1 cellular context compared by ENCODE assay signal in the genomic region with DNA sequence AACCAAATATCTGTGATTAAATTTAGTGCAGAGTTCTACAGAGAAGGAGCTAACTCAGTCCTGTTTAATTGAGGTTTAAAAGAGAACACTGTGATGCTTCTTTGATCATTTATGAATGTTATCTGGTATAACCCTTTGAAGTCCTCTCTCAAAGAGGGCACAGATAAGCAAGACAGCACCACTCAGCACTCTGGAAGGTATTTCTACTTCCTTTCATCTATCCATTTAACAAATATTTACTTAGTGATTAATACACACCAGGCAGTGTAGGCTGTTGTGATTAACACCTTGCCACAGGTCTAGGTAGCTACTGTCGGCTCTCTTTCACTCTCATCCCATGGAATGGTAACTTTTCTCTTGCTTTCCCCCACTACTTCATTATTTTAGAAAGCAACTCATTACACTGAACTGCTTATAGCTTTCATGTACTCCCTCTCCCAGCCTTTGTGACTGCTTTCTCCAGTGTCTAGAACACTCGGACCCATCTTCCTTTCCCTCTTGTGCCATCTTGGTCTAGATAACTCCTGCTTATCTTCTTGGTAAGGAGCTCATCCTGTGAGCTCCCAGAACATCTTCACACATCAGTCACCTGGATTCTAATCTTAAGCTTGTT.
TF ChIP-seq lines count a peak whose summit lies in the region.

No MANE protein-coding gene starts in this region.

TF ChIP-seq in HepG2, 621 proteins besides CTCF, POLR2A, EP300 and RAD21 (continued from another document and continues in another):
- TF ChIP-seq SKI (IDR thresholded peaks at IDR 0.05; ENCODE audit: partially characterized antibody) = peak; percentile 23
- TF ChIP-seq NFRKB (IDR thresholded peaks at IDR 0.05) = no peak
- TF ChIP-seq ZBTB1 (CRISPR knock-in tag; IDR thresholded peaks at IDR 0.05; ENCODE audit: borderline replicate concordance) = no peak
- no peak for TF ChIP-seq BRD4 (CRISPR knock-in tag; IDR thresholded peaks at IDR 0.05)
- 0 out of 4 replicates have a peak, but pooled peaks of 1 of the 2 experiments have one; percentile 36 for TF ChIP-seq REST (IDR thresholded peaks at IDR 0.05; ENCODE audit: borderline replicate concordance in 1 of 2, low read depth in 1 of 2, low read length in 2 of 2)
- TF ChIP-seq SRF (IDR thresholded peaks at IDR 0.05; ENCODE audit: low read depth, low read length) = 0 out of 2 replicates have a peak, but pooled peaks have one; percentile 19
- TF ChIP-seq ZFP36L1 (CRISPR knock-in tag; IDR thresholded peaks at IDR 0.05) = no peak
- no peak for TF ChIP-seq HMGA1 (CRISPR knock-in tag; conservative IDR thresholded peaks at IDR 0.05)
- TF ChIP-seq ISX (CRISPR knock-in tag; conservative IDR thresholded peaks at IDR 0.05) = no peak
- no peak for TF ChIP-seq PAX8 (CRISPR knock-in tag; IDR thresholded peaks at IDR 0.05; ENCODE audit: borderline replicate concordance)
- TF ChIP-seq ZBTB42 (CRISPR knock-in tag; IDR thresholded peaks at IDR 0.05) = no peak
- TF ChIP-seq ZNF550 (CRISPR knock-in tag; IDR thresholded peaks at IDR 0.05; ENCODE audit: borderline replicate concordance) = no peak
- no peak for TF ChIP-seq PRMT3 (CRISPR knock-in tag; IDR thresholded peaks at IDR 0.05; ENCODE audit: borderline replicate concordance, low read depth)
- TF ChIP-seq, protein P1, sequence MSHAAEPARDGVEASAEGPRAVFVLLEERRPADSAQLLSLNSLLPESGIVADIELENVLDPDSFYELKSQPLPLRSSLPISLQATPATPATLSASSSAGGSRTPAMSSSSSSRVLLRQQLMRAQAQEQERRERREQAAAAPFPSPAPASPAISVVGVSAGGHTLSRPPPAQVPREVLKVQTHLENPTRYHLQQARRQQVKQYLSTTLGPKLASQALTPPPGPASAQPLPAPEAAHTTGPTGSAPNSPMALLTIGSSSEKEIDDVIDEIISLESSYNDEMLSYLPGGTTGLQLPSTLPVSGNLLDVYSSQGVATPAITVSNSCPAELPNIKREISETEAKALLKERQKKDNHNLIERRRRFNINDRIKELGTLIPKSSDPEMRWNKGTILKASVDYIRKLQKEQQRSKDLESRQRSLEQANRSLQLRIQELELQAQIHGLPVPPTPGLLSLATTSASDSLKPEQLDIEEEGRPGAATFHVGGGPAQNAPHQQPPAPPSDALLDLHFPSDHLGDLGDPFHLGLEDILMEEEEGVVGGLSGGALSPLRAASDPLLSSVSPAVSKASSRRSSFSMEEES (CRISPR knock-in tag; IDR thresholded peaks at IDR 0.05) = peak; percentile 67
- TF ChIP-seq RORA (CRISPR knock-in tag; IDR thresholded peaks at IDR 0.05) = no peak
- TF ChIP-seq NFIB (CRISPR knock-in tag; IDR thresholded peaks at IDR 0.05; ENCODE audit: borderline replicate concordance) = no peak
- TF ChIP-seq ZNF225 (CRISPR knock-in tag; IDR thresholded peaks at IDR 0.05) = no peak
- TF ChIP-seq ZNF720 (CRISPR knock-in tag; IDR thresholded peaks at IDR 0.05) = no peak
- TF ChIP-seq CBX2 (IDR thresholded peaks at IDR 0.05; ENCODE audit: low read depth, low read length) = no peak
- no peak for TF ChIP-seq CBX2 (CRISPR knock-in tag; IDR thresholded peaks at IDR 0.05; ENCODE audit: low read depth)
- TF ChIP-seq ZNF792 (CRISPR knock-in tag; IDR thresholded peaks at IDR 0.05) = no peak; the same call in 1 of the 2 replicates
- TF ChIP-seq ZNF83 (CRISPR knock-in tag; IDR thresholded peaks at IDR 0.05; ENCODE audit: borderline replicate concordance) = no peak
- TF ChIP-seq PCBP1 (IDR thresholded peaks at IDR 0.05; ENCODE audit: borderline replicate concordance, low read depth, low read length) = no peak
- TF ChIP-seq ZNF335 (CRISPR knock-in tag; IDR thresholded peaks at IDR 0.05) = no peak
- TF ChIP-seq, protein P2, sequence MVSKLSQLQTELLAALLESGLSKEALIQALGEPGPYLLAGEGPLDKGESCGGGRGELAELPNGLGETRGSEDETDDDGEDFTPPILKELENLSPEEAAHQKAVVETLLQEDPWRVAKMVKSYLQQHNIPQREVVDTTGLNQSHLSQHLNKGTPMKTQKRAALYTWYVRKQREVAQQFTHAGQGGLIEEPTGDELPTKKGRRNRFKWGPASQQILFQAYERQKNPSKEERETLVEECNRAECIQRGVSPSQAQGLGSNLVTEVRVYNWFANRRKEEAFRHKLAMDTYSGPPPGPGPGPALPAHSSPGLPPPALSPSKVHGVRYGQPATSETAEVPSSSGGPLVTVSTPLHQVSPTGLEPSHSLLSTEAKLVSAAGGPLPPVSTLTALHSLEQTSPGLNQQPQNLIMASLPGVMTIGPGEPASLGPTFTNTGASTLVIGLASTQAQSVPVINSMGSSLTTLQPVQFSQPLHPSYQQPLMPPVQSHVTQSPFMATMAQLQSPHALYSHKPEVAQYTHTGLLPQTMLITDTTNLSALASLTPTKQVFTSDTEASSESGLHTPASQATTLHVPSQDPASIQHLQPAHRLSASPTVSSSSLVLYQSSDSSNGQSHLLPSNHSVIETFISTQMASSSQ (IDR thresholded peaks at IDR 0.05; ENCODE audit: low read depth) = peak; percentile 71
- TF ChIP-seq, protein P2 (CRISPR knock-in tag; IDR thresholded peaks at IDR 0.05; ENCODE audit: borderline replicate concordance) = peak; percentile 78; the same call in 1 of the 2 replicates
- TF ChIP-seq, protein P3, sequence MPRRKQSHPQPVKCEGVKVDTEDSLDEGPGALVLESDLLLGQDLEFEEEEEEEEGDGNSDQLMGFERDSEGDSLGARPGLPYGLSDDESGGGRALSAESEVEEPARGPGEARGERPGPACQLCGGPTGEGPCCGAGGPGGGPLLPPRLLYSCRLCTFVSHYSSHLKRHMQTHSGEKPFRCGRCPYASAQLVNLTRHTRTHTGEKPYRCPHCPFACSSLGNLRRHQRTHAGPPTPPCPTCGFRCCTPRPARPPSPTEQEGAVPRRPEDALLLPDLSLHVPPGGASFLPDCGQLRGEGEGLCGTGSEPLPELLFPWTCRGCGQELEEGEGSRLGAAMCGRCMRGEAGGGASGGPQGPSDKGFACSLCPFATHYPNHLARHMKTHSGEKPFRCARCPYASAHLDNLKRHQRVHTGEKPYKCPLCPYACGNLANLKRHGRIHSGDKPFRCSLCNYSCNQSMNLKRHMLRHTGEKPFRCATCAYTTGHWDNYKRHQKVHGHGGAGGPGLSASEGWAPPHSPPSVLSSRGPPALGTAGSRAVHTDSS (CRISPR knock-in tag; conservative IDR thresholded peaks at IDR 0.05) = no peak
- TF ChIP-seq THAP7 (CRISPR knock-in tag; IDR thresholded peaks at IDR 0.05) = no peak
- peak; percentile 96 for TF ChIP-seq FOXP4 (CRISPR knock-in tag; IDR thresholded peaks at IDR 0.05)
- peak; percentile 32; the same call in 1 of the 2 replicates for TF ChIP-seq ZBTB37 (CRISPR knock-in tag; IDR thresholded peaks at IDR 0.05)
- no peak for TF ChIP-seq ZNF512 (CRISPR knock-in tag; IDR thresholded peaks at IDR 0.05)
- TF ChIP-seq ZSCAN9 (CRISPR knock-in tag; IDR thresholded peaks at IDR 0.05; ENCODE audit: borderline replicate concordance) = peak; percentile 85; the same call in 1 of the 2 replicates
- no peak for TF ChIP-seq POLR2G (IDR thresholded peaks at IDR 0.05; ENCODE audit: low read depth, low read length)
- TF ChIP-seq ZNF879 (CRISPR knock-in tag; IDR thresholded peaks at IDR 0.05) = no peak
- TF ChIP-seq EHMT2 (IDR thresholded peaks at IDR 0.05; ENCODE audit: borderline replicate concordance, low read depth, low read length) = no peak
- TF ChIP-seq RFX5 (IDR thresholded peaks at IDR 0.05; ENCODE audit: low read depth, low read length) = no peak
- TF ChIP-seq ZNF737 (CRISPR knock-in tag; IDR thresholded peaks at IDR 0.05; ENCODE audit: borderline replicate concordance) = no peak
- TF ChIP-seq, protein P4, sequence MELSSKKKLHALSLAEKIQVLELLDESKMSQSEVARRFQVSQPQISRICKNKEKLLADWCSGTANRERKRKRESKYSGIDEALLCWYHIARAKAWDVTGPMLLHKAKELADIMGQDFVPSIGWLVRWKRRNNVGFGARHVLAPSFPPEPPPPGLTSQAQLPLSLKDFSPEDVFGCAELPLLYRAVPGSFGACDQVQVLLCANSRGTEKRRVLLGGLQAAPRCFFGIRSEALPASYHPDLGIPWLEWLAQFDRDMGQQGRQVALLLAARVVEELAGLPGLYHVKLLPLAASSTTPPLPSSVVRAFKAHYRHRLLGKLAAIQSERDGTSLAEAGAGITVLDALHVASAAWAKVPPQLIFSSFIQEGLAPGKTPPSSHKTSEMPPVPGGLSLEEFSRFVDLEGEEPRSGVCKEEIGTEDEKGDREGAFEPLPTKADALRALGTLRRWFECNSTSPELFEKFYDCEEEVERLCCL (CRISPR knock-in tag; IDR thresholded peaks at IDR 0.05; ENCODE audit: borderline replicate concordance) = no peak
